9 cellular contexts compared by ENCODE assay signal in the genomic region with DNA sequence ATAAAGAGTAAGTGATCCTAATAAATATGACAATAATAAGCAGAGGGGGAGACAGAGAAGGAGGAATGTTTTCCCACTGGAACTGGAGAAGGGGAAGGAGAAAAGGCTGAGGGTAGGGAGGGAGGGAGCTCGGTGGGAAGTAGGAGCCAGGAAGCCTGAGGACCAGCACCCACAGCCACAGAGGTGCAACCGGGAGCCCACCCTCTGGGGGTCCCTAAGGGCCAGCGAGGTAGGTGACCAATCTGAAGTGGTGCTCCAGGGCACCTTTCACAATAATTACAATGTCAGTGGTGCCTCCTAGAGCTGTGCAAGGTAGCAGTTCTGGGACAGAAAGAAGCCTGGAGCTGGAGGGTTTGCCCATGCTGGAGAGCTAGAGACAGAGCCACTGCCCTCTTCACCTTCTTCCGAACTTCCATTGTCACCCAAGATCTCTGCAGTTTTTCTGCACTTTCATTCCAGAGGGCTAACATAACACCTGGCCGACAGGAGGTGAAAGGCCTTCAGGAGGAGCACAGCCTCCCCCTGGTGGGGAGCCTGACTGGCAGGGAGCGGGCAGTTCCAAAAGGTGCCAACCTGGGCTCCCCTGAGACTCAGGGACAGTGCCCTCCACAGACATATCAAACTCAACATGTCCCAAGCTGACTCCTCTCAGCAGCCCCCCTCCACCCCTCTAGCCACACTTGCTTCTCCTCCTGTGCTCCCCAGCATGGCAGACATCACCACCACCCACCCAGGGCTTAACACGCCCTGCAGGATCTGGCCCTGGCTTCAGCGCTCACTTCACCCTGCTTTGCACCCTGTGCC. TPM values are rescaled to one million over a fixed set of nuclear protein-coding genes. Genes with fewer than 3 reads are reported as not detected.
DNase-seq lines count a peak whose midpoint lies in the region; ATAC-seq and TF ChIP-seq lines count a peak whose summit lies in the region.
"Had no signal": no experiment of that assay in that cellular context is flagged by ENCODE, and none has a peak within 500 bp of the region (broad histone marks: within the 10 kb centered on the region; RNA-seq: fewer than 3 reads in every experiment).

No MANE protein-coding gene starts in this region.

- peaks cover 2% of the 10 kb centered on the region for H3K36me3 Mint-ChIP-seq in activated naive CD4-positive, alpha-beta T cell treated with anti-CD3 and anti-CD28 coated beads for 36 hours (ENCODE audit: low read depth)

- no peak for ATAC-seq in HG03439 (IDR thresholded peaks at IDR 0.05; ENCODE audit: unreplicated experiment)

- DNase-seq in activated naive CD4-positive, alpha-beta T cell treated with anti-CD3 and anti-CD28 coated beads for 36 hours = peak; percentile 41
- DNase-seq in activated naive CD4-positive, alpha-beta T cell (lab: John Stamatoyannopoulos, UW) = no peak
- peak; percentile 63 for DNase-seq in RPMI8226
- DNase-seq in esophagus squamous epithelium (lab: John Stamatoyannopoulos, UW) = no peak
- DNase-seq in suprapubic skin (ENCODE audit: low spot score in 2 of 2) = no peak
- no peak for DNase-seq in epidermal melanocyte (ENCODE audit: insufficient read length, low spot score)
- DNase-seq in CD1c-positive myeloid dendritic cell (ENCODE audit: extremely low spot score) = no peak

- H3K4me1 ChIP-seq in esophagus squamous epithelium = peaks cover 14 to 39% (median 35%) of the 10 kb centered on the region in 3 donors
- H3K4me1 ChIP-seq in suprapubic skin = peaks cover 52% of the 10 kb centered on the region

- no peaks in the 10 kb centered on the region for H3K27me3 Mint-ChIP-seq in activated naive CD4-positive, alpha-beta T cell treated with anti-CD3 and anti-CD28 coated beads for 36 hours (ENCODE audit: low read depth)

- H3K27me3 ChIP-seq in esophagus squamous epithelium = no peaks in the 10 kb centered on the region
- no peaks in the 10 kb centered on the region for H3K27me3 ChIP-seq in suprapubic skin
- H3K27me3 ChIP-seq: SJSA1 had no signal

- no peaks in the 10 kb centered on the region for H3K36me3 ChIP-seq in esophagus squamous epithelium
- H3K36me3 ChIP-seq in suprapubic skin = no peaks in the 10 kb centered on the region

- no peak overlapping the region for H3K4me3 Mint-ChIP-seq in activated naive CD4-positive, alpha-beta T cell treated with anti-CD3 and anti-CD28 coated beads for 36 hours

- TF ChIP-seq POLR2A in esophagus squamous epithelium (IDR thresholded peaks at IDR 0.05) (no peak), suprapubic skin (IDR thresholded peaks at IDR 0.05) (no peak)

- H3K9me3 Mint-ChIP-seq in activated naive CD4-positive, alpha-beta T cell treated with anti-CD3 and anti-CD28 coated beads for 36 hours = no peaks in the 10 kb centered on the region

- H3K4me3 ChIP-seq in esophagus squamous epithelium (no peak overlapping the region), suprapubic skin (no peak overlapping the region)
- H3K4me3 ChIP-seq: SJSA1 had no signal

- no peak overlapping the region for H3K27ac Mint-ChIP-seq in activated naive CD4-positive, alpha-beta T cell treated with anti-CD3 and anti-CD28 coated beads for 36 hours

- intact Hi-C loops in activated naive CD4-positive, alpha-beta T cell treated with anti-CD3 and anti-CD28 coated beads for 36 hours (cut with micrococcal nuclease) = loop anchor here (5.0 to 10.0 kb wide), 3 partner anchors 188 to 556 kb away; a partner anchor contains a TSS
- intact Hi-C loops in esophagus squamous epithelium (cut with DNase I) = loop anchor here (5.0 to 10.0 kb wide), 2 partner anchors 338 to 436 kb away; a partner anchor contains a TSS

- TF ChIP-seq CTCF in esophagus squamous epithelium (IDR thresholded peaks at IDR 0.05) (peak in 5 of 6 experiments; percentile 37 to 76 (median 64)), suprapubic skin (IDR thresholded peaks at IDR 0.05) (peak in 1 of 2 donors; percentile 13)

- H3K27ac ChIP-seq in esophagus squamous epithelium (peak overlapping the region in 3 of 4 donors; percentile 13 to 40 (median 28)), suprapubic skin (peak overlapping the region; percentile 78)

- H3K4me1 Mint-ChIP-seq in activated naive CD4-positive, alpha-beta T cell treated with anti-CD3 and anti-CD28 coated beads for 36 hours (ENCODE audit: low read depth) = peaks cover 2% of the 10 kb centered on the region

- WGBS in esophagus squamous epithelium, 2 donors = 32 to 59% methylated on average over 8 of the region's 8 CpGs
- WGBS in suprapubic skin = 57% methylated on average over 8 of the region's 8 CpGs

- H3K9me3 ChIP-seq in esophagus squamous epithelium = no peaks in the 10 kb centered on the region
- H3K9me3 ChIP-seq in suprapubic skin = no peaks in the 10 kb centered on the region
- H3K9me3 ChIP-seq: SJSA1 had no signal

- TF ChIP-seq EP300 in suprapubic skin (IDR thresholded peaks at IDR 0.05) = no peak

- CTCF ChIA-PET in activated naive CD4-positive, alpha-beta T cell treated with anti-CD3 and anti-CD28 coated beads for 36 hours (lab: Charles Lee) = interaction anchor here (0.6 to 15.9 kb wide), 5 partner anchors 93 to 435 kb away, joined by 3 to 622 read pairs (median 3); no protein-coding TSS in a partner anchor

RNA-seq across cellular contexts. Expression of a gene that starts 4.0 kb away (rescaled TPM):
- total RNA-seq in activated naive CD4-positive, alpha-beta T cell treated with anti-CD3 and anti-CD28 coated beads for 36 hours = 10 to 100 TPM; 70.0 to 75.1 TPM
- total RNA-seq in esophagus squamous epithelium = 10 to 100 TPM; 49.7 to 60.3 (median 53.0) TPM
- total RNA-seq in suprapubic skin = 10 to 100 TPM; 37.7 to 50.4 (median 48.6) TPM

RNA-seq across cellular contexts. Expression of a gene that starts 53.9 kb away (rescaled TPM):
- 10 to 100 TPM; 20.7 to 22.8 TPM for total RNA-seq in activated naive CD4-positive, alpha-beta T cell treated with anti-CD3 and anti-CD28 coated beads for 36 hours
- total RNA-seq in esophagus squamous epithelium (10 to 100 TPM; 25.9 to 44.4 (median 34.8) TPM), suprapubic skin (10 to 100 TPM; 43.0 to 71.0 (median 57.6) TPM)

Comparison
In these comparisons a context has a peak if more than half of its experiments do, and no peak if none do; other contexts are left out.
1. DNase-seq: peak in activated naive CD4-positive, alpha-beta T cell treated with anti-CD3 and anti-CD28 coated beads for 36 hours (single experiment) and RPMI8226 (single experiment); none in activated naive CD4-positive, alpha-beta T cell (0 of 4), esophagus squamous epithelium (single experiment), suprapubic skin (0 of 2), epidermal melanocyte (single experiment) and CD1c-positive myeloid dendritic cell (single experiment).